Comparison of ENCODE assay signal across 10 cellular contexts in genomic region chr13:97627566-97627965, GRCh38.
A peak's percentile ranks its signal among the peaks of the same experiment; 100 is the strongest.
DNase-seq lines count a peak whose midpoint lies in the region; ATAC-seq and TF ChIP-seq lines count a peak whose summit lies in the region.
"Had no signal": no experiment of that assay in that cellular context is flagged by ENCODE, and none has a peak within 500 bp of the region (broad histone marks: within the 10 kb centered on the region; RNA-seq: fewer than 3 reads in every experiment).

No MANE protein-coding gene starts in this region.

- peak overlapping the region; percentile 1 to 68 (median 42) for H3K27ac Mint-ChIP-seq in nephron
- H3K27ac Mint-ChIP-seq in stimulated activated naive B cell treated with anti-CD40 and anti-IgM and Interleukin-4, amounts not matched to agents 10 μg/mL and 1 μg/mL and 100 μg/mL, for 72 hours, result no peak overlapping the region
- H3K27ac Mint-ChIP-seq: immature natural killer cell had no signal

- H3K4me3 Mint-ChIP-seq in nephron, result peak overlapping the region in 1 of 3 experiments; percentile 6
- H3K4me3 Mint-ChIP-seq in stimulated activated naive B cell treated with anti-CD40 and anti-IgM and Interleukin-4, amounts not matched to agents 10 μg/mL and 1 μg/mL and 100 μg/mL, for 72 hours, result no peak overlapping the region
- H3K4me3 Mint-ChIP-seq: immature natural killer cell had no signal

- no peaks in the 10 kb centered on the region for H3K36me3 ChIP-seq in colonic mucosa

- DNase-seq in DMS153 (lab: John Stamatoyannopoulos, UW) (peak; percentile 60), NCI-H2107 treated with DMSO at 0.1 percent for 48 hours (lab: John Stamatoyannopoulos, UW; ENCODE audit: unreplicated experiment) (peak; percentile 81), colonic mucosa (peak; percentile 30), NK-92 (lab: John Stamatoyannopoulos, UW; ENCODE audit: unreplicated experiment) (no peak)
- DNase-seq in stimulated activated naive B cell treated with anti-CD40 and anti-IgM and Interleukin-4, amounts not matched to agents 10 μg/mL and 1 μg/mL and 100 μg/mL, for 72 hours, result no peak
- DNase-seq: immature natural killer cell had no signal

- TF ChIP-seq CTCF in colonic mucosa (IDR thresholded peaks at IDR 0.05) (no peak), nephron (IDR thresholded peaks at IDR 0.05; ENCODE audit: unreplicated experiment in 3 of 3) (no peak)

- H3K27me3 ChIP-seq in colonic mucosa, result no peaks in the 10 kb centered on the region

- no peak overlapping the region for H3K4me3 ChIP-seq in colonic mucosa

- H3K4me1 Mint-ChIP-seq in nephron, result peaks cover 30% of the 10 kb centered on the region
- H3K4me1 Mint-ChIP-seq in stimulated activated naive B cell treated with anti-CD40 and anti-IgM and Interleukin-4, amounts not matched to agents 10 μg/mL and 1 μg/mL and 100 μg/mL, for 72 hours, result no peaks in the 10 kb centered on the region
- H3K4me1 Mint-ChIP-seq: immature natural killer cell had no signal

- H3K27ac ChIP-seq in colonic mucosa, result no peak overlapping the region
- H3K27ac ChIP-seq: KMS-11 had no signal

- H3K9me3 Mint-ChIP-seq in nephron, result peaks cover 14% of the 10 kb centered on the region
- H3K9me3 Mint-ChIP-seq in stimulated activated naive B cell treated with anti-CD40 and anti-IgM and Interleukin-4, amounts not matched to agents 10 μg/mL and 1 μg/mL and 100 μg/mL, for 72 hours, result peaks cover 4 to 8% of the 10 kb centered on the region in 2 donors

- ATAC-seq in HG03139 (IDR thresholded peaks at IDR 0.05; ENCODE audit: unreplicated experiment), result no peak
- no peak for ATAC-seq in GM19452 (IDR thresholded peaks at IDR 0.05; ENCODE audit: unreplicated experiment)
- ATAC-seq in stimulated activated naive B cell treated with anti-CD40 and anti-IgM and Interleukin-4, amounts not matched to agents 10 μg/mL and 1 μg/mL and 100 μg/mL, for 72 hours (replicated peaks), result no peak

- intact Hi-C loops in colonic mucosa (cut with DNase I), result no loop called here

- no peaks in the 10 kb centered on the region for H3K36me3 Mint-ChIP-seq in nephron (ENCODE audit: low read depth)
- no peaks in the 10 kb centered on the region for H3K36me3 Mint-ChIP-seq in stimulated activated naive B cell treated with anti-CD40 and anti-IgM and Interleukin-4, amounts not matched to agents 10 μg/mL and 1 μg/mL and 100 μg/mL, for 72 hours
- H3K36me3 Mint-ChIP-seq: immature natural killer cell had no signal

- H3K9me3 ChIP-seq in colonic mucosa, result no peaks in the 10 kb centered on the region

- no peak overlapping the region for H3K9ac ChIP-seq in colonic mucosa (ENCODE audit: low read depth in 2 of 2, low read length in 2 of 2)
- H3K9ac ChIP-seq: KMS-11 had no signal

- H3K27me3 Mint-ChIP-seq in nephron (ENCODE audit: low read depth), result peaks cover 14% of the 10 kb centered on the region
- H3K27me3 Mint-ChIP-seq in stimulated activated naive B cell treated with anti-CD40 and anti-IgM and Interleukin-4, amounts not matched to agents 10 μg/mL and 1 μg/mL and 100 μg/mL, for 72 hours, result peaks cover 5 to 13% of the 10 kb centered on the region in 2 donors

- no peaks in the 10 kb centered on the region for H3K4me1 ChIP-seq in colonic mucosa

Comparison
In these comparisons a context has a peak if more than half of its experiments do, and no peak if none do; other contexts are left out.
1. DNase-seq: peak in DMS153 (single experiment), NCI-H2107 treated with DMSO at 0.1 percent for 48 hours (single experiment) and colonic mucosa (single experiment); none in NK-92 (single experiment) and stimulated activated naive B cell treated with anti-CD40 and anti-IgM and Interleukin-4, amounts not matched to agents 10 μg/mL and 1 μg/mL and 100 μg/mL, for 72 hours (single experiment).